29 cellular contexts compared by ENCODE assay signal in the genomic region with DNA sequence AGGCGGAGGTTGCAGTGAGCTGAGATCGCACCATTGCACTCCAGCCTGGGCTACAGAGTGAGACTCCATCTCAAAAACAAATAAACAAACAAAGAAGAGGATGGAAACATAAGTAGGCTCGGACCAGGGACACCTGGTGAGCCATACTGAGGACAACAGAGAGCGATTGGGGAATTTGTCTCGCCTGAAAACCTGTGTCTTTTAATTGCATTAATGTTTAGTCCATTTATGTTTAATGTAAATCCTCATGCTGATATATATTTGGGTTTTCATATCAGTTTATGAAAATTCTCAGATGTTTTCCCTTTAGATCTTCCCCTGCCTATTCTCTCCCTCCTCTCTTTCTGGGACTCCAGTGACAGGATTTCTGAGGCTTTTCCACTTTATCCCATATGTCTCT.
DNase-seq lines count a peak whose midpoint lies in the region; ATAC-seq, FAIRE-seq and TF ChIP-seq lines count a peak whose summit lies in the region.
"Had no signal": no experiment of that assay in that cellular context is flagged by ENCODE, and none has a peak within 500 bp of the region (broad histone marks: within the 10 kb centered on the region; RNA-seq: fewer than 3 reads in every experiment).

No MANE protein-coding gene starts in this region.

- CTCF ChIA-PET in K562 (lab: Yijun Ruan, JAX; ENCODE audit: low intra/inter-chr PET ratio) = no interaction called here

- H3K79me2 ChIP-seq in K562 (ENCODE audit: control insufficient read depth, insufficient read depth, low read length) = no peaks in the 10 kb centered on the region

- WGBS in K562 (ENCODE audit: insufficient coverage, low coverage, missing lambda C conversion rate) = 15% methylated on average over 5 of the region's 5 CpGs

- no peak for TF ChIP-seq CTCF in K562 (IDR thresholded peaks at IDR 0.05 in 2 of 3, conservative IDR thresholded peaks at IDR 0.05 in 1 of 3; ENCODE audit: insufficient read depth in 2 of 3, low read depth in 1 of 3, low read length in 3 of 3)

- no peaks in the 10 kb centered on the region for H3K9me3 ChIP-seq in K562 (replicated peaks; ENCODE audit: control insufficient read depth, insufficient read depth, low read depth, low read length)
- H3K9me3 ChIP-seq: A549, BE2C had no signal

- H3K4me1 ChIP-seq in K562 (replicated peaks in 1 of 2; ENCODE audit: control insufficient read depth in 2 of 2, insufficient read depth in 2 of 2, low read length in 2 of 2) = no peaks in the 10 kb centered on the region
- H3K4me1 ChIP-seq: A549; BE2C; BLaER1; BLaER1 treated with 17β-estradiol and CSF1 and Interleukin-3, amounts not matched to agents 10 nM and 100 nM; Caco-2 had no signal

- peaks cover 0 to 12% of the 10 kb centered on the region in 2 experiments; a peak in 1 of 5 replicates for H3K27me3 ChIP-seq in K562 (ENCODE audit: control insufficient read depth in 2 of 2, insufficient read depth in 2 of 2, low read length in 2 of 2)
- H3K27me3 ChIP-seq: BE2C; BLaER1; BLaER1 treated with 17β-estradiol and CSF1 and Interleukin-3, amounts not matched to agents 10 nM and 100 nM had no signal

- DNase-seq in K562 (ENCODE audit: extremely low read depth in 1 of 4, low spot score in 3 of 4) = no peak
- DNase-seq: 8988T; ACHN; AML-193; BE2C; C1 segment of cervical spinal cord; Caco-2; Calu3; CD4-positive, alpha-beta memory T cell; CD4-positive, alpha-beta T cell; CD4-positive, CD25-positive, alpha-beta regulatory T cell; CD8-positive, alpha-beta memory T cell; CD8-positive, alpha-beta T cell; COR-L47; DMS 273 treated with DMSO at 0.1 percent for 48 hours; DMS153; DMS53; DMS79; DMS79 treated with DMSO at 0.1 percent for 48 hours; DND-41; EL had no signal

- BruUV-seq in K562 (replicated peaks; lab: Mats Ljungman, UMichigan) = no TSS peak

- ATAC-seq in K562 = no peak
- no peak for ATAC-seq in HG03457 (IDR thresholded peaks at IDR 0.05; ENCODE audit: unreplicated experiment)
- ATAC-seq: A549; CD8-positive, alpha-beta T cell had no signal

- H3K4me2 ChIP-seq in K562 (ENCODE audit: insufficient read depth, low read length) = no peak overlapping the region
- H3K4me2 ChIP-seq: A549; BLaER1; BLaER1 treated with 17β-estradiol and CSF1 and Interleukin-3, amounts not matched to agents 10 nM and 100 nM had no signal

- TF ChIP-seq POLR2A in K562 (conservative IDR thresholded peaks at IDR 0.05) = no peak

- no peaks in the 10 kb centered on the region for H3K9me1 ChIP-seq in K562 (ENCODE audit: control insufficient read depth, insufficient read depth, low read length)

- TF ChIP-seq RAD21 in K562 (CRISPR knock-in tag; conservative IDR thresholded peaks at IDR 0.05 in 1 of 2, IDR thresholded peaks at IDR 0.05 in 1 of 2) = no peak

- H3K27ac ChIP-seq in K562 (ENCODE audit: extremely low read depth, low read depth, low read length) = no peak overlapping the region
- H3K27ac ChIP-seq: 22Rv1; A549; BLaER1; BLaER1 treated with 17β-estradiol and CSF1 and Interleukin-3, amounts not matched to agents 10 nM and 100 nM; C4-2B had no signal

- TF ChIP-seq EP300 in K562 (IDR thresholded peaks at IDR 0.05; ENCODE audit: low read length) = no peak

- POLR2A ChIA-PET in K562 (lab: Yijun Ruan, JAX) = no interaction called here

- no peaks in the 10 kb centered on the region for H4K20me1 ChIP-seq in K562 (replicated peaks; ENCODE audit: control insufficient read depth, insufficient read depth, low read length)
- H4K20me1 ChIP-seq: BLaER1 had no signal

- FAIRE-seq in K562 (lab: Jason Lieb, UNC) = no peak
- FAIRE-seq: A204.1, A549, D721Med had no signal

- in situ Hi-C loops in K562 (cut with MboI) = loop anchor here (10.0 kb wide), 1 partner anchor 401 kb away; no protein-coding TSS in a partner anchor

- H3K36me3 ChIP-seq in K562 (ENCODE audit: control insufficient read depth, insufficient read depth, low read length) = no peaks in the 10 kb centered on the region
- H3K36me3 ChIP-seq: BE2C had no signal

- no peak overlapping the region for H3K9ac ChIP-seq in K562 (ENCODE audit: insufficient read depth in 1 of 2, low read depth in 2 of 2, low read length in 2 of 2)
- H3K9ac ChIP-seq: BLaER1; BLaER1 treated with 17β-estradiol and CSF1 and Interleukin-3, amounts not matched to agents 10 nM and 100 nM had no signal

- intact Hi-C loops in K562 (cut with micrococcal nuclease) = no loop called here

- H3K4me3 ChIP-seq in K562 = no peak overlapping the region
- H3K4me3 ChIP-seq: A549; BLaER1; BLaER1 treated with 17β-estradiol and CSF1 and Interleukin-3, amounts not matched to agents 10 nM and 100 nM had no signal

- H2AFZ ChIP-seq in K562 (ENCODE audit: low read depth, low read length) = no peak overlapping the region

TF ChIP-seq in K562, 482 proteins besides CTCF, POLR2A, EP300 and RAD21:
- TF ChIP-seq POLR2AphosphoS2 (IDR thresholded peaks at IDR 0.05; ENCODE audit: low read length) = no peak
- peak; percentile 95 for TF ChIP-seq ZNF507 (tag; conservative IDR thresholded peaks at IDR 0.05)
- TF ChIP-seq, protein P1, sequence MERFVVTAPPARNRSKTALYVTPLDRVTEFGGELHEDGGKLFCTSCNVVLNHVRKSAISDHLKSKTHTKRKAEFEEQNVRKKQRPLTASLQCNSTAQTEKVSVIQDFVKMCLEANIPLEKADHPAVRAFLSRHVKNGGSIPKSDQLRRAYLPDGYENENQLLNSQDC (CRISPR knock-in tag; IDR thresholded peaks at IDR 0.05) = no peak
- TF ChIP-seq CAMTA2 (CRISPR knock-in tag; conservative IDR thresholded peaks at IDR 0.05) = no peak
- TF ChIP-seq FOSL1 (tag; conservative IDR thresholded peaks at IDR 0.05) = no peak
- no peak for TF ChIP-seq FOXK2 (conservative IDR thresholded peaks at IDR 0.05 in 1 of 2, IDR thresholded peaks at IDR 0.05 in 1 of 2; ENCODE audit: low read depth in 2 of 2)
- no peak for TF ChIP-seq SMAD2 (IDR thresholded peaks at IDR 0.05; ENCODE audit: low read depth, low read length)
- no peak for TF ChIP-seq SP2 (IDR thresholded peaks at IDR 0.05; ENCODE audit: extremely low read depth, low read depth, low read length, poor library complexity, severe bottlenecking)
